Comparison of ENCODE assay signal across 1 cellular context in genomic region chr19:51986309-51987291, GRCh38.
TF ChIP-seq lines count a peak whose summit lies in the region.

Gene ZNF350 (minus strand): TSS chr19:51986840. CDS start chr19:51974360, 12,480 bp downstream.

TF ChIP-seq in HepG2, 621 proteins besides CTCF, POLR2A, EP300 and RAD21 (continued from another document and continues in another):
- TF ChIP-seq BHLHE40 (IDR thresholded peaks at IDR 0.05; ENCODE audit: low read length), result peak; percentile 46; the same call in 1 of the 2 replicates
- TF ChIP-seq ZNF318 (CRISPR knock-in tag; IDR thresholded peaks at IDR 0.05), result no peak
- peak; percentile 75; the same call in 1 of the 2 replicates for TF ChIP-seq NFATC3 (CRISPR knock-in tag; IDR thresholded peaks at IDR 0.05)
- no peak for TF ChIP-seq TMF1 (CRISPR knock-in tag; IDR thresholded peaks at IDR 0.05; ENCODE audit: low read depth)
- TF ChIP-seq ZNF549 (CRISPR knock-in tag; IDR thresholded peaks at IDR 0.05), result no peak
- TF ChIP-seq TBX2 (CRISPR knock-in tag; IDR thresholded peaks at IDR 0.05; ENCODE audit: borderline replicate concordance), result no peak
- TF ChIP-seq ZNF224 (CRISPR knock-in tag; IDR thresholded peaks at IDR 0.05), result no peak; the same call in 1 of the 2 replicates
- TF ChIP-seq ZBTB43 (CRISPR knock-in tag; conservative IDR thresholded peaks at IDR 0.05), result no peak
- TF ChIP-seq CEBPG (CRISPR knock-in tag; IDR thresholded peaks at IDR 0.05), result no peak; the same call in 1 of the 2 replicates
- TF ChIP-seq ZNF883 (CRISPR knock-in tag; IDR thresholded peaks at IDR 0.05; ENCODE audit: not compliant biosample characterization), result peak; percentile 47
- 0 out of 2 replicates have a peak, but pooled peaks have one; percentile 37 for TF ChIP-seq NKX3-1 (CRISPR knock-in tag; IDR thresholded peaks at IDR 0.05)
- peak; percentile 53; the same call in 1 of the 2 replicates for TF ChIP-seq THRA (CRISPR knock-in tag; IDR thresholded peaks at IDR 0.05; ENCODE audit: borderline replicate concordance)
- no peak for TF ChIP-seq ZNF468 (CRISPR knock-in tag; IDR thresholded peaks at IDR 0.05)
- TF ChIP-seq ZNF329 (CRISPR knock-in tag; IDR thresholded peaks at IDR 0.05; ENCODE audit: low read depth), result no peak
- TF ChIP-seq ZNF10 (CRISPR knock-in tag; IDR thresholded peaks at IDR 0.05; ENCODE audit: borderline replicate concordance, low read depth), result no peak
- peak; percentile 62; the same call in 1 of the 2 replicates for TF ChIP-seq YEATS4 (CRISPR knock-in tag; IDR thresholded peaks at IDR 0.05; ENCODE audit: borderline replicate concordance)
- no peak for TF ChIP-seq PAX8 (CRISPR knock-in tag; IDR thresholded peaks at IDR 0.05; ENCODE audit: borderline replicate concordance)
- TF ChIP-seq HIVEP1 (CRISPR knock-in tag; IDR thresholded peaks at IDR 0.05), result no peak
- TF ChIP-seq KDM6A (CRISPR knock-in tag; IDR thresholded peaks at IDR 0.05; ENCODE audit: low read depth), result no peak
- TF ChIP-seq GFI1 (CRISPR knock-in tag; IDR thresholded peaks at IDR 0.05; ENCODE audit: borderline replicate concordance), result no peak
- no peak for TF ChIP-seq AGO1 (IDR thresholded peaks at IDR 0.05; ENCODE audit: low read depth, low read length, poor library complexity, severe bottlenecking)
- TF ChIP-seq MIXL1 (CRISPR knock-in tag; IDR thresholded peaks at IDR 0.05), result peak; percentile 91
- peak; percentile 52; the same call in 1 of the 2 replicates for TF ChIP-seq ZNF773 (CRISPR knock-in tag; IDR thresholded peaks at IDR 0.05; ENCODE audit: borderline replicate concordance)
- no peak for TF ChIP-seq ONECUT2 (CRISPR knock-in tag; IDR thresholded peaks at IDR 0.05)
- no peak for TF ChIP-seq EEA1 (CRISPR knock-in tag; IDR thresholded peaks at IDR 0.05; ENCODE audit: borderline replicate concordance)
- peak; percentile 63; the same call in 1 of the 2 replicates for TF ChIP-seq SIX4 (CRISPR knock-in tag; IDR thresholded peaks at IDR 0.05)
- TF ChIP-seq KMT2B (CRISPR knock-in tag; IDR thresholded peaks at IDR 0.05), result peak; percentile 95
- TF ChIP-seq XRCC5 (optimal IDR thresholded peaks at IDR 0.05; ENCODE audit: low read length), result peak; percentile 94
- no peak for TF ChIP-seq ZNF460 (CRISPR knock-in tag; IDR thresholded peaks at IDR 0.05; ENCODE audit: borderline replicate concordance)
- peak; percentile 99 for TF ChIP-seq SAP130 (CRISPR knock-in tag; IDR thresholded peaks at IDR 0.05; ENCODE audit: low read depth)
- peak; percentile 41 for TF ChIP-seq CBX1 (IDR thresholded peaks at IDR 0.05; ENCODE audit: low read depth)
- TF ChIP-seq HNRNPK (IDR thresholded peaks at IDR 0.05; ENCODE audit: low read depth, low read length, poor library complexity, severe bottlenecking), result no peak
- TF ChIP-seq ZKSCAN8 (CRISPR knock-in tag; IDR thresholded peaks at IDR 0.05; ENCODE audit: borderline replicate concordance), result peak; percentile 81; the same call in 1 of the 2 replicates
- no peak for TF ChIP-seq ZNF260 (CRISPR knock-in tag; IDR thresholded peaks at IDR 0.05; ENCODE audit: borderline replicate concordance, low read depth)
- no peak for TF ChIP-seq ZNF326 (CRISPR knock-in tag; IDR thresholded peaks at IDR 0.05; ENCODE audit: borderline replicate concordance)
- no peak for TF ChIP-seq MYPOP (CRISPR knock-in tag; IDR thresholded peaks at IDR 0.05)
- TF ChIP-seq KDM2A (CRISPR knock-in tag; IDR thresholded peaks at IDR 0.05; ENCODE audit: borderline replicate concordance, low read depth), result peak; percentile 71; the same call in 1 of the 2 replicates
- TF ChIP-seq JUNB (CRISPR knock-in tag; IDR thresholded peaks at IDR 0.05; ENCODE audit: borderline replicate concordance), result no peak
- TF ChIP-seq ZNF530 (CRISPR knock-in tag; IDR thresholded peaks at IDR 0.05; ENCODE audit: low read depth), result no peak
- TF ChIP-seq IKZF4 (CRISPR knock-in tag; IDR thresholded peaks at IDR 0.05; ENCODE audit: borderline replicate concordance, low read depth, not compliant biosample characterization), result no peak
- TF ChIP-seq ZBTB37 (CRISPR knock-in tag; IDR thresholded peaks at IDR 0.05), result no peak
- no peak for TF ChIP-seq PHB2 (IDR thresholded peaks at IDR 0.05; ENCODE audit: partially characterized antibody)
- no peak for TF ChIP-seq BCLAF1 (IDR thresholded peaks at IDR 0.05)
- no peak for TF ChIP-seq SNAPC5 (CRISPR knock-in tag; IDR thresholded peaks at IDR 0.05; ENCODE audit: borderline replicate concordance)
- TF ChIP-seq ZSCAN25 (CRISPR knock-in tag; IDR thresholded peaks at IDR 0.05), result no peak
- TF ChIP-seq ZNF124 (CRISPR knock-in tag; IDR thresholded peaks at IDR 0.05), result peak; percentile 96
- TF ChIP-seq ZNF703 (CRISPR knock-in tag; IDR thresholded peaks at IDR 0.05; ENCODE audit: borderline replicate concordance), result no peak; the same call in 1 of the 2 replicates
- peak; percentile 78 for TF ChIP-seq DMAP1 (CRISPR knock-in tag; IDR thresholded peaks at IDR 0.05)
- TF ChIP-seq HDAC1 (CRISPR knock-in tag; IDR thresholded peaks at IDR 0.05), result peak; percentile 85
- TF ChIP-seq SRF (IDR thresholded peaks at IDR 0.05; ENCODE audit: low read depth, low read length), result peak; percentile 71
- no peak for TF ChIP-seq NBN (conservative IDR thresholded peaks at IDR 0.05)
- no peak for TF ChIP-seq XBP1 (CRISPR knock-in tag; IDR thresholded peaks at IDR 0.05)
- TF ChIP-seq ZBTB14 (CRISPR knock-in tag; IDR thresholded peaks at IDR 0.05), result no peak
